ENCODE assay signal across 18 cellular contexts in the genomic region with DNA sequence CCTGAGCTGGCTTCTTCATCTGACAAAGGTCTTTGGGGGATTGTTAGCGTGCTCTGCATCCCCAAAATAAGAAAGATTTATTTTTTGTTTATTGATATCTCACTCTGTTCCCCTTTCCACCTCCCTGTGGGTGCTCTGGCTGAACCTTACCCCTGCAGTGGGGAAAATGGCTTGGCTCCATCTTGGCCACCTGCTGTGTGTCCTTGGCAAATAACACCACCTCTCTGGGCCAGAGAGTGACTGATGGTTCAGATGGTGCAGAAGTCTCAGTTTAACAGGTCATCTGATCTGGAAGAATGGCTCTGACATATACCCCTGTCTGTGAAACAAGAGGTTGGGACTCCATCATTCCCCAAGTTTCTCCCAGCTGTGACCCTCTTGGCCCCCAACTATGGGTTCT.
"Had no signal": no experiment of that assay in that cellular context is flagged by ENCODE, and none has a peak within 500 bp of the region (broad histone marks: within the 10 kb centered on the region; RNA-seq: fewer than 3 reads in every experiment).

No MANE protein-coding gene starts in this region.

- FAIRE-seq: HepG2 had no signal

- DNase-seq: IMR-90, MV-4-11, NCI-H1048, NCI-H1105, NCI-H1417, NCI-H1436 treated with DMSO at 0.1 percent for 48 hours, NCI-H1694, NCI-H187 treated with DMSO at 0.1 percent for 48 hours, NCI-H2029 treated with DMSO at 0.1 percent for 48 hours, NCI-H2171 treated with DMSO at 0.1 percent for 48 hours, NCI-H345, NCI-H510A, NCI-H524 treated with DMSO at 0.1 percent for 48 hours, NCI-H69, NCI-H774, SHP77 treated with DMSO at 0.1 percent for 48 hours, SJCRH30 had no signal
